In the genomic region with DNA sequence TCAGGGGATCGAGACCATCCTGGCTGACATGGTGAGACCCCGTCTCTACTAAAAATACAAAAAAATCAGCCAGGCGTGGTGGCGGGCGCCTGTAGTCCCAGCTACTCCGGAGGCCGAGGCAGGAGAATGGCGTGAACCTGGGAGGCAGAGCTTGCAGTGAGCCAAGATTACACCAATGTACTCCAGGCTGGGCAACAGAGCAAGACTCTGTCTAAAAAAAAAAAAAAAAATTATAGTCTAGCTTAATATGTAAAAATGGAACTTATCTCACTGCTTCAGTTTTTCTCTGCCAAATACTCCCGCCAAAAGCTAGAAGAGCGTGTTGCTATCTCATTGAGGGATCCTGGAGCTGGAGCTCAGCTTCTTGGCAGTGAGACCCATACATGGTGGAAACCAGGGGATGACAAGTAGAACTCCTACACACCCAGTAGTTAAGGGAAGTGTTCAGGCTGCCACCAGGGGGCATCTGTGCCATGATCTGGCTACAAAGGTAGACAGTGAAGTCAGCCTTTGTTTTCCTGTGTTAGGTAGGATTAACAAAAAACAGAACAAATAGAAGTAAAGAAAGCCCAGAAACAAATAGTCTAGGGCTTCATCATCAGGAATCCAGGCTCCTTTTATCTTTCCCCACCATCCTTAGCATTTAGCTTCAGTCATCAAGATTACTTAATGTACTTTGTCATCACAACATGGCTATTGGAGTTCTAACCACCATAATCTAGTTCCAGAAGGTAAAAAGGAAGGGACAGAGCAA, we compare ENCODE assay signal across 7 cellular contexts. TPM values are rescaled to one million over a fixed set of nuclear protein-coding genes. Genes with fewer than 3 reads are reported as not detected.
DNase-seq lines count a peak whose midpoint lies in the region; FAIRE-seq and TF ChIP-seq lines count a peak whose summit lies in the region.

No MANE protein-coding gene starts in this region.

- H3K27ac Mint-ChIP-seq in endothelial cell (ENCODE audit: unreplicated experiment): peak overlapping the region; percentile 88
- peak overlapping the region; percentile 85 for H3K27ac Mint-ChIP-seq in mesothelial cell of epicardium

- TF ChIP-seq CTCF in endothelial cell (IDR thresholded peaks at IDR 0.05; ENCODE audit: unreplicated experiment): peak; percentile 72
- peak; percentile 52 for TF ChIP-seq CTCF in mesothelial cell of epicardium (IDR thresholded peaks at IDR 0.05; ENCODE audit: unreplicated experiment)

- H3K4me1 Mint-ChIP-seq in endothelial cell (ENCODE audit: unreplicated experiment) (peaks cover 5% of the 10 kb centered on the region), mesothelial cell of epicardium (peaks cover 29% of the 10 kb centered on the region)

- H3K4me3 Mint-ChIP-seq in endothelial cell (ENCODE audit: unreplicated experiment) (no peak overlapping the region), mesothelial cell of epicardium (no peak overlapping the region)

- no peak for TF ChIP-seq POLR2A in GM12891 (IDR thresholded peaks at IDR 0.05; ENCODE audit: low read depth, low read length)

- peak; percentile 97 for FAIRE-seq in GM12891 (lab: Jason Lieb, UNC)

- DNase-seq in GM12891 (ENCODE audit: insufficient read length, low spot score) (peak; percentile 51), HK-2 (ENCODE audit: unreplicated experiment) (peak; percentile 22), NK-92 (lab: John Stamatoyannopoulos, UW; ENCODE audit: unreplicated experiment) (peak; percentile 29), endothelial cell (ENCODE audit: low spot score) (peak; percentile 81), mesothelial cell of epicardium (ENCODE audit: low spot score in 2 of 2, unreplicated experiment in 2 of 2) (peak; percentile 43 to 53)
- peak; percentile 92 for DNase-seq in activated CD8-positive, alpha-beta memory T cell treated with anti-CD3 and anti-CD28 coated beads for 24 hours
- peak; percentile 78 to 85 for DNase-seq in stimulated activated CD8-positive, alpha-beta memory T cell treated with anti-CD3 and anti-CD28 coated beads, Interleukin-4, amount 100 ng/mL, for 4 hours (ENCODE audit: low read depth in 2 of 2, low spot score in 1 of 2)

- H3K27me3 Mint-ChIP-seq in endothelial cell (ENCODE audit: unreplicated experiment) (no peaks in the 10 kb centered on the region), mesothelial cell of epicardium (ENCODE audit: low read depth) (no peaks in the 10 kb centered on the region)

- H3K36me3 Mint-ChIP-seq in endothelial cell (ENCODE audit: low read depth, unreplicated experiment): peaks cover 9% of the 10 kb centered on the region
- peaks cover 2% of the 10 kb centered on the region for H3K36me3 Mint-ChIP-seq in mesothelial cell of epicardium

- H3K9me3 Mint-ChIP-seq in endothelial cell (ENCODE audit: unreplicated experiment) (no peaks in the 10 kb centered on the region), mesothelial cell of epicardium (no peaks in the 10 kb centered on the region)

TF ChIP-seq in GM12891, 5 proteins besides CTCF, POLR2A, EP300 and RAD21:
- TF ChIP-seq TAF1 (IDR thresholded peaks at IDR 0.05; ENCODE audit: low read depth, low read length) (no peak), SPI1 (IDR thresholded peaks at IDR 0.05; ENCODE audit: low read depth, low read length) (peak; percentile 47)

RNA-seq across cellular contexts. Expression of gene GLIPR2, which starts 33.6 kb away (rescaled TPM):
- polyA plus RNA-seq in GM12891 (2012; ENCODE audit: low read depth, missing spikeins): 2.3 TPM
- 6.3 TPM for total RNA-seq in endothelial cell (ENCODE audit: unreplicated experiment)
- total RNA-seq in mesothelial cell of epicardium: 31.3 to 34.1 TPM (median 33.3 TPM) in 3 replicates

Comparison
In these comparisons a context has a peak if more than half of its experiments do, and no peak if none do; other contexts are left out.
1. Peak in every context shown above with its lines: DNase-seq.
2. DNase-seq: peak in every context shown above with its lines; median percentile 92 in activated CD8-positive, alpha-beta memory T cell treated with anti-CD3 and anti-CD28 coated beads for 24 hours; 82 in stimulated activated CD8-positive, alpha-beta memory T cell treated with anti-CD3 and anti-CD28 coated beads, Interleukin-4, amount 100 ng/mL, for 4 hours; 81 in endothelial cell; 51 in GM12891; 48 in mesothelial cell of epicardium; 29 in NK-92; 22 in HK-2.